3 cellular contexts compared by ENCODE assay signal in genomic region chr2:37941267-37941666, GRCh38. TPM values are rescaled to one million over a fixed set of nuclear protein-coding genes. Genes with fewer than 3 reads are reported as not detected.
DNase-seq lines count a peak whose midpoint lies in the region; ATAC-seq, FAIRE-seq and TF ChIP-seq lines count a peak whose summit lies in the region.
"Not testable (repeated sequence)": the region's sequence is repeated elsewhere in the genome, so short reads cannot be mapped to it uniquely, and the experiment has no call there.

No MANE protein-coding gene starts in this region.

- DNase-seq in kidney, result peak; percentile 26
- DNase-seq in HepG2 (ENCODE audit: low spot score); neuronal stem cell (ENCODE audit: low spot score): not testable (repeated sequence)

- not testable (repeated sequence) for H3K9me3 ChIP-seq in kidney (ENCODE audit: control insufficient read depth in 1 of 2, low read length in 2 of 2); HepG2 (ENCODE audit: low read length); neuronal stem cell (replicated peaks in 1 of 2; ENCODE audit: control insufficient read depth in 2 of 2, insufficient read depth in 1 of 2, low read depth in 1 of 2, low read length in 2 of 2)

- CTCF ChIA-PET in HepG2 (lab: Yijun Ruan, JAX; ENCODE audit: low intra/inter-chr PET ratio, low total read pairs), result not testable (repeated sequence)

- not testable (repeated sequence) for BruUV-seq in HepG2 (replicated peaks; lab: Mats Ljungman, UMichigan)

- H3K18ac ChIP-seq in neuronal stem cell (ENCODE audit: low read length), result not testable (repeated sequence)

- not testable (repeated sequence) for H3K4me3 ChIP-seq in kidney (ENCODE audit: low read length in 2 of 2); HepG2 (replicated peaks in 1 of 3; ENCODE audit: insufficient read depth in 1 of 3, low read depth in 2 of 3, low read length in 3 of 3); neuronal stem cell (ENCODE audit: low read length in 2 of 2)

- not testable (repeated sequence) for H4K8ac ChIP-seq in neuronal stem cell (ENCODE audit: low read depth, low read length)

- not testable (repeated sequence) for H3K23ac ChIP-seq in neuronal stem cell (ENCODE audit: low read depth, low read length, poor library complexity)

- not testable (repeated sequence) for H2BK15ac ChIP-seq in neuronal stem cell (ENCODE audit: low read length)

- not testable (repeated sequence) for TF ChIP-seq POLR2A in HepG2 (IDR thresholded peaks at IDR 0.05; ENCODE audit: insufficient read depth in 1 of 2, low read depth in 2 of 2, low read length in 2 of 2)

- not testable (repeated sequence) for H3K4me2 ChIP-seq in HepG2 (ENCODE audit: low read depth, low read length); neuronal stem cell (ENCODE audit: insufficient read depth, low read length, poor library complexity, severe bottlenecking)

- H3K4me1 ChIP-seq in kidney (ENCODE audit: control insufficient read depth in 1 of 2, insufficient read depth in 1 of 2, low read depth in 1 of 2, low read length in 2 of 2); HepG2 (ENCODE audit: insufficient read depth, low read length); neuronal stem cell (ENCODE audit: control insufficient read depth in 2 of 2, insufficient read depth in 1 of 2, low read depth in 1 of 2, low read length in 2 of 2): not testable (repeated sequence)

- intact Hi-C loops in kidney (cut with DNase I); HepG2 (cut with micrococcal nuclease; ENCODE audit: unreplicated experiment): not testable (repeated sequence)

- in situ Hi-C loops in HepG2 (cut with HindIII; ENCODE audit: extremely low pct_ligation_motif_present, low pct_unique_long_range_greater_than_20kb), result not testable (repeated sequence)

- H4K20me1 ChIP-seq in HepG2 (ENCODE audit: insufficient read depth, low read length), result not testable (repeated sequence)

- not testable (repeated sequence) for H3K4ac ChIP-seq in neuronal stem cell (ENCODE audit: low read length)

- FAIRE-seq in kidney (lab: Jason Lieb, UNC); HepG2 (lab: Jason Lieb, UNC): not testable (repeated sequence)

- not testable (repeated sequence) for H2AK5ac ChIP-seq in neuronal stem cell (ENCODE audit: low read depth, low read length)

- POLR2A ChIA-PET in HepG2 (lab: Yijun Ruan, JAX), result interaction anchor here (1.2 kb wide), 1 partner anchor 16 kb away, joined by 3 read pairs; the partner anchor contains the start of gene RMDN2

- H3K27ac ChIP-seq in kidney (ENCODE audit: low read depth in 2 of 2, low read length in 2 of 2); HepG2 (ENCODE audit: extremely low read length, insufficient read depth, low read length); neuronal stem cell (replicated peaks; ENCODE audit: low read length): not testable (repeated sequence)

- peak overlapping the region; percentile 38 for H3K14ac ChIP-seq in neuronal stem cell (ENCODE audit: low read length)

- not testable (repeated sequence) for TF ChIP-seq CTCF in kidney (IDR thresholded peaks at IDR 0.05; ENCODE audit: borderline replicate concordance, extremely low read depth, insufficient read depth); HepG2 (CRISPR knock-in tag; IDR thresholded peaks at IDR 0.05)

- H3K79me1 ChIP-seq in neuronal stem cell (ENCODE audit: low read depth, low read length), result not testable (repeated sequence)

- H2BK120ac ChIP-seq in neuronal stem cell (ENCODE audit: low read depth, low read length), result not testable (repeated sequence)

- 91% methylated on average over 8 of the region's 8 CpGs for WGBS in HepG2 (ENCODE audit: low lambda C conversion rate)
- WGBS in neuronal stem cell (ENCODE audit: extremely low coverage in 2 of 2, insufficient read length in 2 of 2, insufficient replicate concordance in 1 of 2), 2 donors, result no CpG with 5 or more reads among the region's 8 CpGs

- not testable (repeated sequence) for TF ChIP-seq RAD21 in HepG2 (CRISPR knock-in tag; IDR thresholded peaks at IDR 0.05)

- not testable (repeated sequence) for H2AFZ ChIP-seq in HepG2 (ENCODE audit: low read length); neuronal stem cell (ENCODE audit: low read length)

- H4K91ac ChIP-seq in neuronal stem cell (ENCODE audit: low read depth, low read length, poor library complexity), result not testable (repeated sequence)

- not testable (repeated sequence) for ATAC-seq in HepG2

- H3K27me3 ChIP-seq in HepG2 (ENCODE audit: control insufficient read depth in 1 of 2, insufficient read depth in 2 of 2, low read length in 2 of 2); neuronal stem cell (ENCODE audit: control insufficient read depth in 3 of 3, insufficient read depth in 3 of 3, low read depth in 1 of 3, low read length in 3 of 3): not testable (repeated sequence)

- not testable (repeated sequence) for H3K36me3 ChIP-seq in kidney (ENCODE audit: control insufficient read depth in 1 of 2, insufficient read depth in 2 of 2, low read length in 2 of 2); HepG2 (replicated peaks in 1 of 2; ENCODE audit: control insufficient read depth in 1 of 2, insufficient read depth in 2 of 2, low read length in 2 of 2); neuronal stem cell (replicated peaks in 1 of 2; ENCODE audit: control insufficient read depth in 2 of 2, insufficient read depth in 2 of 2, low read length in 2 of 2)

- H2BK5ac ChIP-seq in neuronal stem cell (ENCODE audit: low read length), result not testable (repeated sequence)

- H3K79me2 ChIP-seq in HepG2 (ENCODE audit: insufficient read depth, low read length), result not testable (repeated sequence)

- H2BK12ac ChIP-seq in neuronal stem cell (ENCODE audit: low read length), result not testable (repeated sequence)

- not testable (repeated sequence) for TF ChIP-seq EP300 in HepG2 (IDR thresholded peaks at IDR 0.05; ENCODE audit: low read depth in 2 of 2, low read length in 2 of 2); HepG2 (CRISPR knock-in tag; IDR thresholded peaks at IDR 0.05; ENCODE audit: borderline replicate concordance)

- H3K9ac ChIP-seq in kidney (ENCODE audit: low read length in 2 of 2); HepG2 (ENCODE audit: insufficient read depth, low read depth, low read length); neuronal stem cell (ENCODE audit: low read depth, low read length, poor library complexity): not testable (repeated sequence)

TF ChIP-seq in HepG2, 621 proteins besides CTCF, POLR2A, EP300 and RAD21:
- peak; percentile 91; the same call in 1 of the 2 replicates for TF ChIP-seq ZNF17 (CRISPR knock-in tag; IDR thresholded peaks at IDR 0.05)

RNA-seq across cellular contexts. Expression of gene RMDN2, which starts 16.2 kb away (rescaled TPM):
- total RNA-seq in kidney (10.5 TPM), HepG2 (2016; rRNA removed; fragmentation: Illumina TruSeq; extraction: Trizol) (4.7 and 8.9 TPM in 2 replicates)
- polyA plus RNA-seq in kidney (ENCODE audit: insufficient read depth, low read depth, low replicate concordance) (7.9 TPM), HepG2 (2011; rRNA removed) (1.9 and 2.3 TPM in 2 replicates)
- total RNA-seq in HepG2 (2016; cell fraction: cytosol; rRNA removed; fragmentation: Illumina TruSeq; extraction: Trizol; ENCODE audit: low read depth), result 15.2 and 18.1 TPM in 2 replicates
- 5.3 and 9.6 TPM in 2 replicates for total RNA-seq in HepG2 (2016; cell fraction: insoluble cytoplasmic fraction; rRNA removed; fragmentation: Illumina TruSeq; extraction: Trizol)
- total RNA-seq in HepG2 (2016; cell fraction: membrane; rRNA removed; fragmentation: Illumina TruSeq; extraction: Trizol), result 6.2 and 8.7 TPM in 2 replicates
- total RNA-seq in HepG2 (2016; cell fraction: nucleus; rRNA removed; fragmentation: Illumina TruSeq; extraction: Trizol), result 19.6 and 19.9 TPM in 2 replicates
- polyA plus RNA-seq in HepG2 (2011; cell fraction: cytosol; rRNA removed), result 0.59 and 0.99 TPM in 2 replicates
- 1.8 and 2.1 TPM in 2 replicates for polyA plus RNA-seq in HepG2 (2011; cell fraction: nucleus; rRNA removed)
- 2.1 and 2.7 TPM in 2 replicates for polyA plus RNA-seq in HepG2 (2012)
- 0.79 and 0.85 TPM in 2 replicates for polyA plus RNA-seq in HepG2 (2016; cell fraction: cytosol; fragmentation: Illumina TruSeq; extraction: Trizol; ENCODE audit: low read depth)
- 3.2 and 3.5 TPM in 2 replicates for polyA plus RNA-seq in HepG2 (2016; cell fraction: insoluble cytoplasmic fraction; fragmentation: Illumina TruSeq; extraction: Trizol; ENCODE audit: low read depth)
- polyA plus RNA-seq in HepG2 (2016; cell fraction: membrane; fragmentation: Illumina TruSeq; extraction: Trizol; ENCODE audit: low read depth), result 1.1 and 1.6 TPM in 2 replicates
- 16.4 and 18.5 TPM in 2 replicates for polyA plus RNA-seq in HepG2 (2016; cell fraction: nucleus; fragmentation: Illumina TruSeq; extraction: Trizol; ENCODE audit: insufficient read depth, low read depth)
- polyA minus RNA-seq in HepG2 (2011; rRNA and poly(A)+ RNA removed; ENCODE audit: low replicate concordance), result 0.40 and 0.84 TPM in 2 replicates
- polyA minus RNA-seq in HepG2 (2011; cell fraction: cytosol; rRNA and poly(A)+ RNA removed), result 1.8 and 2.2 TPM in 2 replicates
- 13.8 and 14.3 TPM in 2 replicates for polyA minus RNA-seq in HepG2 (2011; cell fraction: nucleus; rRNA and poly(A)+ RNA removed)
- polyA plus RNA-seq in neuronal stem cell (2013, experiment 1 of 2), result 1.1 TPM
- polyA plus RNA-seq in neuronal stem cell (2013, experiment 2 of 2), result 1.0 TPM
